ENCODE assay signal across 1 cellular context in the genomic region with DNA sequence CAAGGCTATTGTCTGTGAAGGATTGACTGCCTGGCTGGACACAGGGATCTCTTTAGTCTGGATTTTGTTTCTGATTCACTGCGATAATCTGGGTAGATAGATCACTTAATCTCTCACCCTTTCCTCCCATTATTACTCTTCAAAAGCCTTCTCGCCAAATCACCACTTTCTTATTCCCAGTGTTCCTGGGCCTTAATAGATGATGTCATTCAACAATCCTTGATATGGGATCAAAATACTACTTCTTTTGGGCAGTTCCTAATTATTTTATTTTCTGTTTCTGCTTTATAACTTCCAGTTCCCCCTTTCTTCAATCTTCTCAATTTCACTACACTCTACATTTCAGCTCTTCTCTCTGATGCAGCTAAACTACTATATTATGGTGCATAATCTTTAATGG.
TF ChIP-seq lines count a peak whose summit lies in the region.

No MANE protein-coding gene starts in this region.

TF ChIP-seq in GM23338, 12 proteins besides CTCF, POLR2A, EP300 and RAD21 (continued from another document):
- TF ChIP-seq, protein P1, sequence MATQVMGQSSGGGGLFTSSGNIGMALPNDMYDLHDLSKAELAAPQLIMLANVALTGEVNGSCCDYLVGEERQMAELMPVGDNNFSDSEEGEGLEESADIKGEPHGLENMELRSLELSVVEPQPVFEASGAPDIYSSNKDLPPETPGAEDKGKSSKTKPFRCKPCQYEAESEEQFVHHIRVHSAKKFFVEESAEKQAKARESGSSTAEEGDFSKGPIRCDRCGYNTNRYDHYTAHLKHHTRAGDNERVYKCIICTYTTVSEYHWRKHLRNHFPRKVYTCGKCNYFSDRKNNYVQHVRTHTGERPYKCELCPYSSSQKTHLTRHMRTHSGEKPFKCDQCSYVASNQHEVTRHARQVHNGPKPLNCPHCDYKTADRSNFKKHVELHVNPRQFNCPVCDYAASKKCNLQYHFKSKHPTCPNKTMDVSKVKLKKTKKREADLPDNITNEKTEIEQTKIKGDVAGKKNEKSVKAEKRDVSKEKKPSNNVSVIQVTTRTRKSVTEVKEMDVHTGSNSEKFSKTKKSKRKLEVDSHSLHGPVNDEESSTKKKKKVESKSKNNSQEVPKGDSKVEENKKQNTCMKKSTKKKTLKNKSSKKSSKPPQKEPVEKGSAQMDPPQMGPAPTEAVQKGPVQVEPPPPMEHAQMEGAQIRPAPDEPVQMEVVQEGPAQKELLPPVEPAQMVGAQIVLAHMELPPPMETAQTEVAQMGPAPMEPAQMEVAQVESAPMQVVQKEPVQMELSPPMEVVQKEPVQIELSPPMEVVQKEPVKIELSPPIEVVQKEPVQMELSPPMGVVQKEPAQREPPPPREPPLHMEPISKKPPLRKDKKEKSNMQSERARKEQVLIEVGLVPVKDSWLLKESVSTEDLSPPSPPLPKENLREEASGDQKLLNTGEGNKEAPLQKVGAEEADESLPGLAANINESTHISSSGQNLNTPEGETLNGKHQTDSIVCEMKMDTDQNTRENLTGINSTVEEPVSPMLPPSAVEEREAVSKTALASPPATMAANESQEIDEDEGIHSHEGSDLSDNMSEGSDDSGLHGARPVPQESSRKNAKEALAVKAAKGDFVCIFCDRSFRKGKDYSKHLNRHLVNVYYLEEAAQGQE (IDR thresholded peaks at IDR 0.05; ENCODE audit: unreplicated experiment): no peak
- TF ChIP-seq EZH2 (IDR thresholded peaks at IDR 0.05; ENCODE audit: low read depth, unreplicated experiment): no peak
- TF ChIP-seq, protein P2, sequence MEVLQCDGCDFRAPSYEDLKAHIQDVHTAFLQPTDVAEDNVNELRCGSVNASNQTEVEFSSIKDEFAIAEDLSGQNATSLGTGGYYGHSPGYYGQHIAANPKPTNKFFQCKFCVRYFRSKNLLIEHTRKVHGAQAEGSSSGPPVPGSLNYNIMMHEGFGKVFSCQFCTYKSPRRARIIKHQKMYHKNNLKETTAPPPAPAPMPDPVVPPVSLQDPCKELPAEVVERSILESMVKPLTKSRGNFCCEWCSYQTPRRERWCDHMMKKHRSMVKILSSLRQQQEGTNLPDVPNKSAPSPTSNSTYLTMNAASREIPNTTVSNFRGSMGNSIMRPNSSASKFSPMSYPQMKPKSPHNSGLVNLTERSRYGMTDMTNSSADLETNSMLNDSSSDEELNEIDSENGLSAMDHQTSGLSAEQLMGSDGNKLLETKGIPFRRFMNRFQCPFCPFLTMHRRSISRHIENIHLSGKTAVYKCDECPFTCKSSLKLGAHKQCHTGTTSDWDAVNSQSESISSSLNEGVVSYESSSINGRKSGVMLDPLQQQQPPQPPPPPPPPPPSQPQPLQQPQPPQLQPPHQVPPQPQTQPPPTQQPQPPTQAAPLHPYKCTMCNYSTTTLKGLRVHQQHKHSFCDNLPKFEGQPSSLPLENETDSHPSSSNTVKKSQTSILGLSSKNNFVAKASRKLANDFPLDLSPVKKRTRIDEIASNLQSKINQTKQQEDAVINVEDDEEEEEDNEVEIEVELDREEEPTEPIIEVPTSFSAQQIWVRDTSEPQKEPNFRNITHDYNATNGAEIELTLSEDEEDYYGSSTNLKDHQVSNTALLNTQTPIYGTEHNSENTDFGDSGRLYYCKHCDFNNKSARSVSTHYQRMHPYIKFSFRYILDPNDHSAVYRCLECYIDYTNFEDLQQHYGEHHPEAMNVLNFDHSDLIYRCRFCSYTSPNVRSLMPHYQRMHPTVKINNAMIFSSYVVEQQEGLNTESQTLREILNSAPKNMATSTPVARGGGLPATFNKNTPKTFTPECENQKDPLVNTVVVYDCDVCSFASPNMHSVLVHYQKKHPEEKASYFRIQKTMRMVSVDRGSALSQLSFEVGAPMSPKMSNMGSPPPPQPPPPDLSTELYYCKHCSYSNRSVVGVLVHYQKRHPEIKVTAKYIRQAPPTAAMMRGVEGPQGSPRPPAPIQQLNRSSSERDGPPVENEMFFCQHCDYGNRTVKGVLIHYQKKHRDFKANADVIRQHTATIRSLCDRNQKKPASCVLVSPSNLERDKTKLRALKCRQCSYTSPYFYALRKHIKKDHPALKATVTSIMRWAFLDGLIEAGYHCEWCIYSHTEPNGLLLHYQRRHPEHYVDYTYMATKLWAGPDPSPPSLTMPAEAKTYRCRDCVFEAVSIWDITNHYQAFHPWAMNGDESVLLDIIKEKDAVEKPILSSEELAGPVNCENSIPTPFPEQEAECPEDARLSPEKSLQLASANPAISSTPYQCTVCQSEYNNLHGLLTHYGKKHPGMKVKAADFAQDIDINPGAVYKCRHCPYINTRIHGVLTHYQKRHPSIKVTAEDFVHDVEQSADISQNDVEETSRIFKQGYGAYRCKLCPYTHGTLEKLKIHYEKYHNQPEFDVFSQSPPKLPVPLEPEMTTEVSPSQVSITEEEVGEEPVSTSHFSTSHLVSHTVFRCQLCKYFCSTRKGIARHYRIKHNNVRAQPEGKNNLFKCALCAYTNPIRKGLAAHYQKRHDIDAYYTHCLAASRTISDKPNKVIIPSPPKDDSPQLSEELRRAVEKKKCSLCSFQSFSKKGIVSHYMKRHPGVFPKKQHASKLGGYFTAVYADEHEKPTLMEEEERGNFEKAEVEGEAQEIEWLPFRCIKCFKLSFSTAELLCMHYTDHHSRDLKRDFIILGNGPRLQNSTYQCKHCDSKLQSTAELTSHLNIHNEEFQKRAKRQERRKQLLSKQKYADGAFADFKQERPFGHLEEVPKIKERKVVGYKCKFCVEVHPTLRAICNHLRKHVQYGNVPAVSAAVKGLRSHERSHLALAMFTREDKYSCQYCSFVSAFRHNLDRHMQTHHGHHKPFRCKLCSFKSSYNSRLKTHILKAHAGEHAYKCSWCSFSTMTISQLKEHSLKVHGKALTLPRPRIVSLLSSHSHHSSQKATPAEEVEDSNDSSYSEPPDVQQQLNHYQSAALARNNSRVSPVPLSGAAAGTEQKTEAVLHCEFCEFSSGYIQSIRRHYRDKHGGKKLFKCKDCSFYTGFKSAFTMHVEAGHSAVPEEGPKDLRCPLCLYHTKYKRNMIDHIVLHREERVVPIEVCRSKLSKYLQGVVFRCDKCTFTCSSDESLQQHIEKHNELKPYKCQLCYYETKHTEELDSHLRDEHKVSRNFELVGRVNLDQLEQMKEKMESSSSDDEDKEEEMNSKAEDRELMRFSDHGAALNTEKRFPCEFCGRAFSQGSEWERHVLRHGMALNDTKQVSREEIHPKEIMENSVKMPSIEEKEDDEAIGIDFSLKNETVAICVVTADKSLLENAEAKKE (CRISPR knock-in tag; IDR thresholded peaks at IDR 0.05): no peak
- TF ChIP-seq ZNF114 (CRISPR knock-in tag; IDR thresholded peaks at IDR 0.05): no peak
- no peak for TF ChIP-seq STAT1 (IDR thresholded peaks at IDR 0.05; ENCODE audit: unreplicated experiment)
- no peak for TF ChIP-seq NANOG (IDR thresholded peaks at IDR 0.05; ENCODE audit: borderline replicate concordance)
